Comparison of ENCODE assay signal across 1 cellular context in genomic region chr11:119207607-119208006, GRCh38.
TF ChIP-seq lines count a peak whose summit lies in the region.

No MANE protein-coding gene starts in this region.

TF ChIP-seq in SK-N-SH, 30 proteins besides CTCF, POLR2A, EP300 and RAD21 (continued from another document):
- no peak for TF ChIP-seq FOXM1 (IDR thresholded peaks at IDR 0.05; ENCODE audit: low read depth)
- no peak for TF ChIP-seq YY1 (IDR thresholded peaks at IDR 0.05; ENCODE audit: low read depth)
- TF ChIP-seq CHD2 (IDR thresholded peaks at IDR 0.05; ENCODE audit: low read length, partially characterized antibody): no peak
- TF ChIP-seq NFIC (IDR thresholded peaks at IDR 0.05; ENCODE audit: borderline replicate concordance): no peak
- TF ChIP-seq GATA2 (CRISPR knock-in tag; IDR thresholded peaks at IDR 0.05): no peak
- no peak for TF ChIP-seq SMC3 (IDR thresholded peaks at IDR 0.05; ENCODE audit: low read depth, low read length)
- TF ChIP-seq RXRA (IDR thresholded peaks at IDR 0.05; ENCODE audit: borderline replicate concordance, low read depth): no peak
- TF ChIP-seq REST (IDR thresholded peaks at IDR 0.05; ENCODE audit: low read depth, low read length): no peak
- TF ChIP-seq USF1 (IDR thresholded peaks at IDR 0.05; ENCODE audit: borderline replicate concordance, low read depth): no peak
- no peak for TF ChIP-seq TAF1 (IDR thresholded peaks at IDR 0.05; ENCODE audit: borderline replicate concordance, low read depth, low read length)
- TF ChIP-seq SIN3A (IDR thresholded peaks at IDR 0.05; ENCODE audit: borderline replicate concordance, low read depth, low read length): no peak
- TF ChIP-seq GABPA (IDR thresholded peaks at IDR 0.05; ENCODE audit: low read depth): no peak
- TF ChIP-seq ELF1 (IDR thresholded peaks at IDR 0.05): no peak
- no peak for TF ChIP-seq RFX5 (IDR thresholded peaks at IDR 0.05; ENCODE audit: low read length)
